Comparison of ENCODE assay signal across 9 cellular contexts in the genomic region with DNA sequence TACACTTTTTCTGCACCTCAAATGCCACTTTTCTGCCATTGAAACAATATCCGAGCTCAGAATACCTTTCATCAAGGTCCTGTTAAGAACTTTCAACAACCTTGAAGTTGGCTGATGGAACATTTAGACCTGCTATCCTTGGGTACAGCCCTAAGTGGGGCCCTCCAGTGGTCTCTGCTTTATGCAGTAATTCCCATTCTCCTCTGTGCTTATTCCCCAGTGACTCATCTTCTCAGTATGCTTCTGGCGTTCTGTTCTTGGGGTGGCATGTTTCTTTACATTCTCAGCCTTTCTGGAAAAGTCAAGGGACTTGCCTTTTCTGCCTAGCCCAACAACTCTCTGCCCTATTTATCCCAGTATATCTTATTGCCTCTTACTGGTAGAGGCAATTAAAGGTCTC. TPM values are rescaled to one million over a fixed set of nuclear protein-coding genes. Genes with fewer than 3 reads are reported as not detected.
DNase-seq lines count a peak whose midpoint lies in the region; ATAC-seq and TF ChIP-seq lines count a peak whose summit lies in the region.
"Had no signal": no experiment of that assay in that cellular context is flagged by ENCODE, and none has a peak within 500 bp of the region (broad histone marks: within the 10 kb centered on the region; RNA-seq: fewer than 3 reads in every experiment).

No MANE protein-coding gene starts in this region.

- H3K36me3 ChIP-seq in upper lobe of left lung: peaks cover 0 to 8% (median 5%) of the 10 kb centered on the region in 4 donors

- peak; percentile 20 for TF ChIP-seq CTCF in GM10266 (IDR thresholded peaks at IDR 0.05; ENCODE audit: control insufficient read depth, insufficient read depth, low read depth, missing control alignments)
- peak; percentile 22 for TF ChIP-seq CTCF in fibroblast of villous mesenchyme (IDR thresholded peaks at IDR 0.05; ENCODE audit: insufficient read depth, low read depth, low read length)
- no peak for TF ChIP-seq CTCF in upper lobe of left lung (IDR thresholded peaks at IDR 0.05)
- no peak for TF ChIP-seq CTCF in dorsolateral prefrontal cortex (IDR thresholded peaks at IDR 0.05 in 54 of 56, conservative IDR thresholded peaks at IDR 0.05 in 2 of 56; ENCODE audit: low read depth in 1 of 56, partially characterized antibody in 56 of 56)

- peak; percentile 66 for DNase-seq in A172 (ENCODE audit: low spot score)
- DNase-seq in GM10266 (ENCODE audit: extremely low spot score): no peak
- DNase-seq in T-cell: no peak
- DNase-seq in fibroblast of villous mesenchyme (ENCODE audit: low read depth): peak; percentile 68
- no peak for DNase-seq in upper lobe of left lung
- DNase-seq in dorsolateral prefrontal cortex: no peak
- DNase-seq: esophagus squamous epithelium had no signal

- no peak for TF ChIP-seq EP300 in upper lobe of left lung (IDR thresholded peaks at IDR 0.05)

- TF ChIP-seq POLR2A in upper lobe of left lung (IDR thresholded peaks at IDR 0.05): no peak

- 54 to 58% methylated on average over 2 of the region's 2 CpGs for WGBS in upper lobe of left lung, 2 donors

- ATAC-seq in T-cell (replicated peaks in 1 of 4): no peak
- no peak for ATAC-seq in upper lobe of left lung (ENCODE audit: low FRiP score in 2 of 2)
- ATAC-seq in HG02642 (IDR thresholded peaks at IDR 0.05; ENCODE audit: poor library complexity, unreplicated experiment): no peak
- no peak for ATAC-seq in HG03432 (IDR thresholded peaks at IDR 0.05; ENCODE audit: unreplicated experiment)

- H3K9me3 Mint-ChIP-seq in T-cell: no peaks in the 10 kb centered on the region

- H3K4me1 Mint-ChIP-seq in T-cell: peaks cover 90 to 98% (median 95%) of the 10 kb centered on the region in 3 donors

- no peak overlapping the region for H3K4me3 ChIP-seq in fibroblast of villous mesenchyme (ENCODE audit: low read depth, low read length)
- no peak overlapping the region for H3K4me3 ChIP-seq in upper lobe of left lung
- H3K4me3 ChIP-seq in dorsolateral prefrontal cortex: no peak overlapping the region
- H3K4me3 ChIP-seq: esophagus squamous epithelium had no signal

- H3K4me1 ChIP-seq in upper lobe of left lung: peaks cover 50 to 64% (median 57%) of the 10 kb centered on the region in 4 donors

- no peaks in the 10 kb centered on the region for H3K27me3 Mint-ChIP-seq in T-cell

- intact Hi-C loops in dorsolateral prefrontal cortex (cut with DNase I): no loop called here

- peak overlapping the region in 1 of 3 donors; percentile 38 for H3K4me3 Mint-ChIP-seq in T-cell

- H3K27me3 ChIP-seq in upper lobe of left lung: no peaks in the 10 kb centered on the region
- no peaks in the 10 kb centered on the region for H3K27me3 ChIP-seq in dorsolateral prefrontal cortex
- H3K27me3 ChIP-seq: esophagus squamous epithelium had no signal

- peak overlapping the region; percentile 56 to 76 for H3K27ac Mint-ChIP-seq in T-cell

- H3K27ac ChIP-seq in upper lobe of left lung (no peak overlapping the region), dorsolateral prefrontal cortex (no peak overlapping the region)
- H3K27ac ChIP-seq: esophagus squamous epithelium had no signal

- H3K9me3 ChIP-seq in upper lobe of left lung: no peaks in the 10 kb centered on the region
- H3K9me3 ChIP-seq: esophagus squamous epithelium had no signal

- H3K36me3 Mint-ChIP-seq in T-cell: peaks cover 4% of the 10 kb centered on the region

- CTCF ChIA-PET in T-cell (lab: Charles Lee): interaction anchor here in 1 of 2 donors (0.9 kb wide), 1 partner anchor 68 kb away, joined by 3 read pairs; a partner anchor contains a TSS

- POLR2A ChIA-PET in T-cell (lab: Charles Lee): interaction anchor here in 1 of 2 donors (0.6 kb wide), 1 partner anchor 71 kb away, joined by 3 read pairs; no protein-coding TSS in a partner anchor

RNA-seq across cellular contexts. Expression of a gene that starts 7.1 kb away (rescaled TPM):
- 17.3 and 21.2 TPM in 2 replicates for total RNA-seq in A172 (2014; rRNA removed; shearing (Covaris generic))
- 100 to 1,000 TPM; 151 to 201 (median 172) TPM for total RNA-seq in T-cell
- 9.9 and 10.3 TPM in 2 replicates for total RNA-seq in fibroblast of villous mesenchyme
- total RNA-seq in upper lobe of left lung: 100 to 1,000 TPM in 2 of 6 donors, 10 to 100 TPM in 4; 34.1 to 116 (median 66.0) TPM
- total RNA-seq in dorsolateral prefrontal cortex: 100 to 1,000 TPM in 12 of 120 experiments, 10 to 100 TPM in 108; 41.2 to 135 (median 66.8) TPM

RNA-seq across cellular contexts. Expression of a gene that starts 52.3 kb away (rescaled TPM):
- total RNA-seq in A172 (2014; rRNA removed; shearing (Covaris generic)): 0.14 TPM in 1 of 2 replicates, not detected in the other
- 1 to 10 TPM; 1.3 to 3.7 (median 1.7) TPM for total RNA-seq in T-cell
- total RNA-seq in fibroblast of villous mesenchyme: not detected in 2 replicates
- 1 to 10 TPM in 2 of 6 donors, under 1 TPM in 4; 0.26 to 3.0 (median 0.51) TPM for total RNA-seq in upper lobe of left lung
- total RNA-seq in dorsolateral prefrontal cortex: 1 to 10 TPM in 1 of 120 experiments, under 1 TPM in 48, not detected in 71; 0.16 to 1.3 (median 0.32) TPM
- total RNA-seq: esophagus squamous epithelium had no signal

Comparison
In these comparisons a context has a peak if more than half of its experiments do, and no peak if none do; other contexts are left out.
1. DNase-seq: peak in A172 (single experiment) and fibroblast of villous mesenchyme (single experiment); none in GM10266 (single experiment), T-cell (0 of 34), upper lobe of left lung (0 of 2) and dorsolateral prefrontal cortex (0 of 10).
2. CTCF ChIP-seq: peak in GM10266 (single experiment) and fibroblast of villous mesenchyme (single experiment); none in upper lobe of left lung (0 of 6) and dorsolateral prefrontal cortex (0 of 56).